In genomic region chr5:173410459-173411233, GRCh38 we compare ENCODE assay signal across 20 cellular contexts.
"Had no signal": no experiment of that assay in that cellular context is flagged by ENCODE, and none has a peak within 500 bp of the region (broad histone marks: within the 10 kb centered on the region; RNA-seq: fewer than 3 reads in every experiment).

No MANE protein-coding gene starts in this region.

- H3K4me1 ChIP-seq: heart left ventricle, left lung, right atrium auricular region, spleen, transverse colon, upper lobe of right lung, uterus had no signal

- DNase-seq: dermis blood vessel endothelial cell; effector memory CD4-positive, alpha-beta T cell; heart left ventricle; left cardiac atrium; left lung; natural killer cell; ovary; spleen; stimulated activated CD4-positive, alpha-beta T cell treated with anti-CD3 and anti-CD28 coated beads, Interleukin-4, amount 100 ng/mL, for 4 hours; transverse colon; upper lobe of right lung; uterus had no signal

- ATAC-seq: heart left ventricle; left cardiac atrium; left lung; natural killer cell; sciatic nerve; stimulated activated memory B cell treated with anti-CD40 and anti-IgM and Interleukin-4, amounts not matched to agents 10 μg/mL and 1 μg/mL and 100 μg/mL, for 72 hours; upper lobe of right lung had no signal

- H3K79me2 ChIP-seq: hepatocyte had no signal

- H3K36me3 ChIP-seq: cardiac muscle cell, heart left ventricle, left lung, ovary, right atrium auricular region, spleen, thoracic aorta, transverse colon, upper lobe of right lung, uterus had no signal

- H3K9me3 ChIP-seq: heart left ventricle, left lung, ovary, right atrium auricular region, thoracic aorta, transverse colon, upper lobe of right lung, uterus had no signal

- H3K27me3 ChIP-seq: cardiac muscle cell, hepatocyte, ovary, right atrium auricular region, transverse colon, upper lobe of right lung, uterus had no signal

- H3K27ac ChIP-seq: cardiac muscle cell, coronary artery, heart left ventricle, hepatocyte, left lung, ovary, right atrium auricular region, skin epidermis, spleen, thoracic aorta, upper lobe of right lung, uterus had no signal

- H3K4me2 ChIP-seq: hepatocyte had no signal

- H2AFZ ChIP-seq: hepatocyte had no signal

- H3K4me3 ChIP-seq: cardiac muscle cell, coronary artery, heart left ventricle, hepatocyte, left lung, ovary, right atrium auricular region, skin epidermis, spleen, thoracic aorta, transverse colon, upper lobe of right lung, uterus had no signal
